ENCODE assay signal across 21 cellular contexts in the genomic region with DNA sequence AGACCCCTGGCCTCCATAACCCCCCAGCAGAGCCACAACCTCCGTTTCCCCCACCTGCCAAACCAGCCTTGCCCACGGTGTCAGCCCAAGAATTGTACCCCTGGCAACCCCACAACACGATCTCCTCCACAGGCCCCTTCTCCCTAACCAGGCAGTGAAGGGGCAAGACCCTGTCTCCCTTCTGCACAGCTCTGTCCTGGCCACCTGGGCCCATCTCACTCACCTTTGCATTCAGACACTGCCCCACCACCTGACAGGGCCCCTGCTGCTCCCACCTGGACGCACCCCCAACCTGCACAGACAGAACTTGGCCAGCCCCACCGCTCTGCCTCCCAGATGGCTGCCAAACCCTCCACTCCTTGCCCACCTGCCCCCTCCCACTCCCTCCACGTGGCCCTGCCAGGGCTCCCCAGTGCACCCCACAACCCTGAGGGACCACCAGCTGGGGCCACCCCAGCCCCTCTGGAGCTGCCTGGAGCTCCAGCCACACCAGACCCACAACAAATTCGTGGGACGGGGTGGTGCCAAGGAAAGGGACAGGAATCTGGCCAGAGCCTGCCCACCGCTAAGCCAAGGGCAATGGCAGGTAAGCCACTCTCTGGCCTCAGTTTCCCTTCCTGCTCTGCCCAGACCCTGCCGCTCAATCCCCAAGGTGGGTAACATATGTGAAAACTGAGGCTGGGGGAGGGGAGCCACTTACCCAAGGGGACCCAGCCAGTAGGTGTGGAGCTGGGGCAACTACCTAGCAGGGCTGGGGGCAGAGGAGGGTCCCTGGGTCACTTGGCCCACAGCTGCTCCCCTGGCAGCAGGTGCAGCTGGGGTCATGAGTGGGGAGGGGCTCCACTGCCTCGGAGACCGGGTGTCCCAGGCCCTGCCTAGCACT. TPM values are rescaled to one million over a fixed set of nuclear protein-coding genes. Genes with fewer than 3 reads are reported as not detected.
DNase-seq lines count a peak whose midpoint lies in the region; ATAC-seq, FAIRE-seq and TF ChIP-seq lines count a peak whose summit lies in the region.
"Had no signal": no experiment of that assay in that cellular context is flagged by ENCODE, and none has a peak within 500 bp of the region (broad histone marks: within the 10 kb centered on the region; RNA-seq: fewer than 3 reads in every experiment).

No MANE protein-coding gene starts in this region.

- H3K4me3 ChIP-seq in coronary artery (peak overlapping the region; percentile 68), keratinocyte (ENCODE audit: control insufficient read depth in 2 of 3, extremely low read depth in 1 of 3, insufficient read depth in 2 of 3, low read depth in 1 of 3, low read length in 3 of 3) (peak overlapping the region; percentile 7 to 94 (median 93)), spleen (no peak overlapping the region)
- H3K4me3 ChIP-seq: GM12878 had no signal

- dilution Hi-C loops in keratinocyte (cut with MboI; ENCODE audit: extremely low pct_ligation_motif_present, low sequenced_read_pairs), result no loop called here

- H3K36me3 ChIP-seq in keratinocyte (ENCODE audit: control insufficient read depth in 2 of 2, extremely low read depth in 1 of 2, insufficient read depth in 2 of 2, low read length in 2 of 2) (peaks cover 12 to 14% of the 10 kb centered on the region in 2 experiments), spleen (no peaks in the 10 kb centered on the region)

- H3K27me3 ChIP-seq in keratinocyte (ENCODE audit: control insufficient read depth, extremely low read depth, insufficient read depth, low read length) (no peaks in the 10 kb centered on the region), spleen (replicated peaks in 1 of 7) (peaks cover 0 to 50% (median 18%) of the 10 kb centered on the region in 7 donors)

- H3K27ac Mint-ChIP-seq in CD14-positive monocyte, result peak overlapping the region in 1 of 7 donors; percentile 20
- H3K27ac Mint-ChIP-seq: activated CD8-positive, alpha-beta T cell treated with anti-CD3 and anti-CD28 coated beads for 36 hours had no signal

- H3K27ac ChIP-seq in coronary artery (peak overlapping the region; percentile 71 to 97), keratinocyte (ENCODE audit: control insufficient read depth, insufficient read depth, low read length) (peak overlapping the region; percentile 98), spleen (no peak overlapping the region)
- H3K27ac ChIP-seq: psoas muscle had no signal

- 71 to 85% (median 82%) methylated on average over 10 to 12 of the region's 12 CpGs for WGBS in spleen, 5 donors

- H3K36me3 Mint-ChIP-seq in CD14-positive monocyte, result no peaks in the 10 kb centered on the region

- no peak overlapping the region for H2AFZ ChIP-seq in keratinocyte (ENCODE audit: control insufficient read depth, low read length)

- peaks cover 0 to 3% (median 0%) of the 10 kb centered on the region in 7 donors for H3K9me3 Mint-ChIP-seq in CD14-positive monocyte
- H3K9me3 Mint-ChIP-seq: activated CD8-positive, alpha-beta T cell treated with anti-CD3 and anti-CD28 coated beads for 36 hours had no signal

- peak overlapping the region; percentile 100 for H3K9ac ChIP-seq in keratinocyte (ENCODE audit: control insufficient read depth, extremely low read depth, insufficient read depth, low read length)

- peak overlapping the region; percentile 99 for H3K4me2 ChIP-seq in keratinocyte (ENCODE audit: control insufficient read depth, extremely low read depth, insufficient read depth, low read depth, low read length)

- ATAC-seq in HG02678 (IDR thresholded peaks at IDR 0.05; ENCODE audit: unreplicated experiment) (no peak), GM18498 (IDR thresholded peaks at IDR 0.05; ENCODE audit: unreplicated experiment) (no peak)
- ATAC-seq: activated CD8-positive, alpha-beta T cell treated with anti-CD3 and anti-CD28 coated beads for 36 hours; SK-N-SH treated with all-trans-retinoic acid at 6 μM for 48 hours had no signal

- peaks cover 19 to 38% (median 29%) of the 10 kb centered on the region in 3 donors for H3K27me3 Mint-ChIP-seq in CD14-positive monocyte (ENCODE audit: low read depth in 3 of 3)

- FAIRE-seq in keratinocyte (lab: Jason Lieb, UNC), result no peak
- FAIRE-seq: GM12878, islet of Langerhans had no signal

- no peak for TF ChIP-seq POLR2A in spleen (IDR thresholded peaks at IDR 0.05)

- TF ChIP-seq CTCF in CD14-positive monocyte (IDR thresholded peaks at IDR 0.05), result no peak
- no peak for TF ChIP-seq CTCF in coronary artery (IDR thresholded peaks at IDR 0.05)
- no peak for TF ChIP-seq CTCF in keratinocyte (optimal IDR thresholded peaks at IDR 0.05 in 1 of 3, IDR thresholded peaks at IDR 0.05 in 1 of 3, conservative IDR thresholded peaks at IDR 0.05 in 1 of 3; ENCODE audit: extremely low read depth in 1 of 3, insufficient read depth in 2 of 3, low read length in 3 of 3)
- no peak for TF ChIP-seq CTCF in spleen (IDR thresholded peaks at IDR 0.05 in 8 of 11, conservative IDR thresholded peaks at IDR 0.05 in 3 of 11)

- peaks cover 18% of the 10 kb centered on the region for H4K20me1 ChIP-seq in keratinocyte (ENCODE audit: control insufficient read depth, extremely low read depth, insufficient read depth, low read length)

- H3K9me1 ChIP-seq in keratinocyte (ENCODE audit: control insufficient read depth, extremely low read depth, insufficient read depth, low read length), result peaks cover 4% of the 10 kb centered on the region

- no peaks in the 10 kb centered on the region for H3K9me3 ChIP-seq in keratinocyte (ENCODE audit: control insufficient read depth, low read depth, low read length)
- H3K9me3 ChIP-seq in spleen, result no peaks in the 10 kb centered on the region
- H3K9me3 ChIP-seq: psoas muscle had no signal

- peaks cover 4% of the 10 kb centered on the region for H3K4me1 Mint-ChIP-seq in CD14-positive monocyte

- peaks cover 90% of the 10 kb centered on the region for H3K79me2 ChIP-seq in keratinocyte (ENCODE audit: control insufficient read depth, insufficient read depth, low read length)

- intact Hi-C loops in CD14-positive monocyte (cut with micrococcal nuclease) (no loop called here), spleen (cut with DNase I; ENCODE audit: low total_unique reads) (no loop called here)

- H3K4me3 Mint-ChIP-seq in CD14-positive monocyte, result no peak overlapping the region
- H3K4me3 Mint-ChIP-seq: activated CD8-positive, alpha-beta T cell treated with anti-CD3 and anti-CD28 coated beads for 36 hours had no signal

- H3K4me1 ChIP-seq in keratinocyte (ENCODE audit: control insufficient read depth, extremely low read depth, insufficient read depth, low read length) (peaks cover 49% of the 10 kb centered on the region), spleen (peaks cover 7 to 23% (median 16%) of the 10 kb centered on the region in 6 donors)
- H3K4me1 ChIP-seq: psoas muscle had no signal

- peak; percentile 43 for DNase-seq in CD14-positive monocyte (ENCODE audit: low spot score)
- no peak for DNase-seq in coronary artery (ENCODE audit: low spot score)
- DNase-seq in keratinocyte (ENCODE audit: low read depth, low spot score), result no peak
- peak; percentile 56 for DNase-seq in spleen
- no peak for DNase-seq in NCI-H1092 (lab: John Stamatoyannopoulos, UW)
- DNase-seq in NOMO-1 treated with DMSO at 0.1 percent for 48 hours (lab: John Stamatoyannopoulos, UW; ENCODE audit: unreplicated experiment), result no peak
- DNase-seq: activated CD8-positive, alpha-beta T cell treated with anti-CD3 and anti-CD28 coated beads for 36 hours; central memory CD4-positive, alpha-beta T cell; foreskin melanocyte; HCEC 1CT; MM.1S; NCI-H2029 treated with DMSO at 0.1 percent for 48 hours; NCI-H524 treated with DMSO at 0.1 percent for 48 hours; OCI-M1 had no signal

RNA-seq across cellular contexts. Expression of gene AHNAK2, which starts 11.7 kb away (rescaled TPM):
- polyA plus RNA-seq in CD14-positive monocyte (under 1 TPM in 1 of 2 donors, not detected in 1; 0.01 TPM), keratinocyte (142 to 198 TPM (median 164 TPM) in 3 replicates), spleen (under 1 TPM; 0.30 to 0.86 (median 0.76) TPM)
- polyA plus RNA-seq in keratinocyte (2011; ENCODE audit: low read depth), result 725 TPM
- polyA plus RNA-seq in keratinocyte (2011; cell fraction: cytosol; rRNA removed), result 78.9 and 92.5 TPM in 2 replicates
- polyA plus RNA-seq in keratinocyte (2011; cell fraction: nucleus; rRNA removed), result 988 and 1,021 TPM in 2 replicates
- 289 and 443 TPM in 2 replicates for polyA plus RNA-seq in keratinocyte (2012; ENCODE audit: low replicate concordance)
- 622 to 721 TPM (median 625 TPM) in 3 replicates for polyA minus RNA-seq in keratinocyte
- polyA minus RNA-seq in keratinocyte (2011; cell fraction: cytosol; rRNA and poly(A)+ RNA removed), result 342 TPM
- polyA minus RNA-seq in keratinocyte (2011; cell fraction: nucleus; rRNA and poly(A)+ RNA removed), result 1,549 and 2,078 TPM in 2 replicates
- total RNA-seq in spleen, result 1 to 10 TPM in 1 of 7 donors, under 1 TPM in 6; 0.26 to 1.3 (median 0.66) TPM

RNA-seq across cellular contexts. Expression of gene CLBA1, which starts 19.1 kb away (rescaled TPM):
- polyA plus RNA-seq in CD14-positive monocyte, result under 1 TPM; 0.62 to 0.76 TPM
- polyA plus RNA-seq in keratinocyte, result 8.6 to 11.7 TPM (median 9.1 TPM) in 3 replicates
- 3.3 TPM for polyA plus RNA-seq in keratinocyte (2011; ENCODE audit: low read depth)
- polyA plus RNA-seq in keratinocyte (2011; cell fraction: cytosol; rRNA removed), result 8.1 and 9.8 TPM in 2 replicates
- polyA plus RNA-seq in keratinocyte (2011; cell fraction: nucleus; rRNA removed), result 22.6 and 24.3 TPM in 2 replicates
- polyA plus RNA-seq in keratinocyte (2012; ENCODE audit: low replicate concordance), result 10.3 and 10.9 TPM in 2 replicates
- polyA minus RNA-seq in keratinocyte, result 5.1 to 5.2 TPM (median 5.1 TPM) in 3 replicates
- polyA minus RNA-seq in keratinocyte (2011; cell fraction: cytosol; rRNA and poly(A)+ RNA removed), result 6.5 TPM
- polyA minus RNA-seq in keratinocyte (2011; cell fraction: nucleus; rRNA and poly(A)+ RNA removed), result 7.3 and 15.5 TPM in 2 replicates
- total RNA-seq in spleen, result 1 to 10 TPM; 1.7 to 4.0 (median 3.4) TPM
- polyA plus RNA-seq in spleen, result 1 to 10 TPM; 3.7 to 4.3 (median 3.9) TPM

RNA-seq across cellular contexts. Expression of gene PLD4, which starts 41.8 kb away (rescaled TPM):
- 10 to 100 TPM; 15.1 to 15.5 TPM for polyA plus RNA-seq in CD14-positive monocyte
- polyA plus RNA-seq in keratinocyte, result 0.01 TPM in 1 of 3 replicates, not detected in the others
- not detected for polyA plus RNA-seq in keratinocyte (2011; ENCODE audit: low read depth)
- polyA plus RNA-seq in keratinocyte (2011; cell fraction: cytosol; rRNA removed), result not detected in 2 replicates
- not detected in 2 replicates for polyA plus RNA-seq in keratinocyte (2011; cell fraction: nucleus; rRNA removed)
- 0.87 TPM in 1 of 2 replicates, not detected in the other for polyA plus RNA-seq in keratinocyte (2012; ENCODE audit: low replicate concordance)
- polyA minus RNA-seq in keratinocyte, result 0.07 TPM in 1 of 3 replicates, not detected in the others
- polyA minus RNA-seq in keratinocyte (2011; cell fraction: cytosol; rRNA and poly(A)+ RNA removed), result not detected
- polyA minus RNA-seq in keratinocyte (2011; cell fraction: nucleus; rRNA and poly(A)+ RNA removed), result not detected in 2 replicates
- 10 to 100 TPM in 6 of 7 donors, 1 to 10 TPM in 1; 5.4 to 30.2 (median 13.9) TPM for total RNA-seq in spleen
- polyA plus RNA-seq in spleen, result 10 to 100 TPM; 25.8 to 31.3 (median 29.8) TPM
- total RNA-seq: activated CD8-positive, alpha-beta T cell treated with anti-CD3 and anti-CD28 coated beads for 36 hours; G401 had no signal
- polyA plus RNA-seq: psoas muscle had no signal

RNA-seq across cellular contexts. Expression of gene CDCA4, which starts 54.4 kb away (rescaled TPM):
- polyA plus RNA-seq in CD14-positive monocyte (10 to 100 TPM in 1 of 2 donors, 1 to 10 TPM in 1; 8.6 to 12.0 TPM), keratinocyte (29.8 to 48.7 TPM (median 35.7 TPM) in 3 replicates), spleen (10 to 100 TPM in 1 of 3 donors, 1 to 10 TPM in 2; 5.8 to 10.5 (median 8.5) TPM)
- polyA plus RNA-seq in keratinocyte (2011; ENCODE audit: low read depth), result 5.3 TPM
- polyA plus RNA-seq in keratinocyte (2011; cell fraction: cytosol; rRNA removed), result 22.7 and 31.2 TPM in 2 replicates
- 30.3 and 36.4 TPM in 2 replicates for polyA plus RNA-seq in keratinocyte (2011; cell fraction: nucleus; rRNA removed)
- polyA plus RNA-seq in keratinocyte (2012; ENCODE audit: low replicate concordance), result 15.0 and 47.2 TPM in 2 replicates
- polyA minus RNA-seq in keratinocyte, result 21.6 to 29.0 TPM (median 28.1 TPM) in 3 replicates
- 44.7 TPM for polyA minus RNA-seq in keratinocyte (2011; cell fraction: cytosol; rRNA and poly(A)+ RNA removed)
- 20.9 and 27.0 TPM in 2 replicates for polyA minus RNA-seq in keratinocyte (2011; cell fraction: nucleus; rRNA and poly(A)+ RNA removed)
- total RNA-seq in spleen, result 10 to 100 TPM in 2 of 7 donors, 1 to 10 TPM in 5; 6.5 to 15.1 (median 8.7) TPM

Comparison
In these comparisons a context has a peak if more than half of its experiments do, and no peak if none do; other contexts are left out.
1. DNase-seq: peak in CD14-positive monocyte (single experiment) and spleen (single experiment); none in coronary artery (single experiment), keratinocyte (single experiment), NCI-H1092 (single experiment) and NOMO-1 treated with DMSO at 0.1 percent for 48 hours (single experiment).
2. H3K27ac ChIP-seq: peak in coronary artery (2 of 2) and keratinocyte (single experiment); none in spleen (0 of 8).
3. H3K4me3 ChIP-seq: peak in coronary artery (single experiment) and keratinocyte (3 of 3); none in spleen (0 of 8).
4. RNA of gene AHNAK2, which starts 11.7 kb away (polyA plus RNA-seq): 78.9 to 1,021 TPM in keratinocyte; 0.30 to 0.86 TPM in spleen and 0.01 TPM in CD14-positive monocyte; every median in the first group is over 10 times any median in the second.
5. RNA of gene PLD4, which starts 41.8 kb away (polyA plus RNA-seq): 25.8 to 31.3 TPM in spleen and 15.1 to 15.5 TPM in CD14-positive monocyte; 0.01 to 0.87 TPM in keratinocyte; every median in the first group is over 4 times any median in the second.